In the genomic region with DNA sequence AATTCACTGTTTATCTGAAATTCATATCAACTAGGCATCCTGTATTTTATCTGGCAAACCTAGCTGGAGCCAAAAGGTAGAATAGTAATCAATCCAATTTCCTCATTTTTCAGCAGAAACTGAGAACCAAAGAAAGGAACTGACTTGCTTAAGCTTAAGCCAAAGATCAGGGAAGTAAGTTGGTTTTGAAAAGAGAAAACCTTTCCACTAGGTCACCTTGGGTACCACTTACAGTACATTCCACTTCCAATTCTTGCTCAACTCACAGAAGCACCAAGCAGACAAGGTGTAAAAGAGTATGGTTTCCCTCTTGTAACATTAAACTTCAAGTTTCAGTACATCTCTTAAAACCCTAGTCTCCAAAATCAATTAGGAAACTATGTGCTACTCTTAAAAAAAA, we compare ENCODE assay signal across 12 cellular contexts.
A peak's percentile ranks its signal among the peaks of the same experiment; 100 is the strongest.
DNase-seq lines count a peak whose midpoint lies in the region; ATAC-seq, FAIRE-seq and TF ChIP-seq lines count a peak whose summit lies in the region.
"Had no signal": no experiment of that assay in that cellular context is flagged by ENCODE, and none has a peak within 500 bp of the region (broad histone marks: within the 10 kb centered on the region; RNA-seq: fewer than 3 reads in every experiment).

No MANE protein-coding gene starts in this region.

- H3K4me3 ChIP-seq in right cardiac atrium (ENCODE audit: low read length) (peak overlapping the region; percentile 88), right atrium auricular region (no peak overlapping the region), keratinocyte (ENCODE audit: control insufficient read depth in 2 of 3, extremely low read depth in 1 of 3, insufficient read depth in 2 of 3, low read depth in 1 of 3, low read length in 3 of 3) (no peak overlapping the region), upper lobe of right lung (peak overlapping the region; percentile 92), left lung (peak overlapping the region in 1 of 2 donors; percentile 91)

- no peak overlapping the region for H2AFZ ChIP-seq in keratinocyte (ENCODE audit: control insufficient read depth, low read length)

- H3K4me1 ChIP-seq in right cardiac atrium (ENCODE audit: control insufficient read depth, insufficient read depth, low read length), result no peaks in the 10 kb centered on the region
- peaks cover 0 to 23% of the 10 kb centered on the region in 2 donors for H3K4me1 ChIP-seq in right atrium auricular region
- H3K4me1 ChIP-seq in keratinocyte (ENCODE audit: control insufficient read depth, extremely low read depth, insufficient read depth, low read length), result peaks cover 9% of the 10 kb centered on the region
- H3K4me1 ChIP-seq in upper lobe of right lung, result peaks cover 19% of the 10 kb centered on the region
- H3K4me1 ChIP-seq in left lung, result peaks cover 6 to 20% of the 10 kb centered on the region in 2 donors

- no peak for FAIRE-seq in keratinocyte (lab: Jason Lieb, UNC)
- FAIRE-seq: small intestine had no signal

- CTCF ChIA-PET in activated B cell treated with CpG ODN at 0.5 μM for 24 hours (lab: Charles Lee), result interaction anchor here (0.9 kb wide), 1 partner anchor 79 kb away, joined by 5 read pairs; the partner anchor contains the start of gene ZFAND4

- peaks cover 26% of the 10 kb centered on the region for H3K36me3 Mint-ChIP-seq in activated B cell treated with CpG ODN at 0.5 μM for 24 hours (ENCODE audit: low read depth)

- ATAC-seq in right cardiac atrium (no peak), activated B cell treated with CpG ODN at 0.5 μM for 24 hours (ENCODE audit: low read depth) (no peak), upper lobe of right lung (no peak), GM18498 (IDR thresholded peaks at IDR 0.05; ENCODE audit: unreplicated experiment) (no peak), left lung (no peak)

- no peak overlapping the region for H3K9ac ChIP-seq in keratinocyte (ENCODE audit: control insufficient read depth, extremely low read depth, insufficient read depth, low read length)

- peak overlapping the region; percentile 3 for H3K27ac Mint-ChIP-seq in activated B cell treated with CpG ODN at 0.5 μM for 24 hours

- H3K9me3 ChIP-seq in right cardiac atrium (ENCODE audit: control insufficient read depth, low read length) (no peaks in the 10 kb centered on the region), right atrium auricular region (no peaks in the 10 kb centered on the region), keratinocyte (ENCODE audit: control insufficient read depth, low read depth, low read length) (no peaks in the 10 kb centered on the region), upper lobe of right lung (no peaks in the 10 kb centered on the region), left lung (no peaks in the 10 kb centered on the region)
- H3K9me3 ChIP-seq: tibial nerve had no signal

- intact Hi-C loops in right cardiac atrium (cut with DNase I), result loop anchor here in 1 of 4 donors (10.0 kb wide), 2 partner anchors 82 to 128 kb away; partner anchors contain the start of gene ZFAND4
- intact Hi-C loops in activated B cell treated with CpG ODN at 0.5 μM for 24 hours (cut with micrococcal nuclease), result loop anchor here (5.0 kb wide), 2 partner anchors 36 to 79 kb away; partner anchors contain the start of gene ZFAND4
- intact Hi-C loops in upper lobe of right lung (cut with DNase I), result no loop called here
- intact Hi-C loops in left lung (cut with DNase I), result no loop called here

- DNase-seq in right cardiac atrium (no peak), right atrium auricular region (ENCODE audit: low spot score) (no peak), activated B cell treated with CpG ODN at 0.5 μM for 24 hours (no peak), keratinocyte (ENCODE audit: low read depth, low spot score) (no peak), upper lobe of right lung (no peak), NCI-H526 treated with DMSO at 0.1 percent for 48 hours (lab: John Stamatoyannopoulos, UW) (no peak), left lung (no peak)
- DNase-seq: activated naive CD4-positive, alpha-beta T cell treated with anti-CD3 and anti-CD28 coated beads, Interleukin-2, amount 50 U/mL, for 16 hours; NK-92 treated with Interleukin-12 subunit alpha and Interleukin-12 subunit beta, amount 100 ng/mL, for 24 hours; small intestine had no signal

- TF ChIP-seq CTCF in right atrium auricular region (IDR thresholded peaks at IDR 0.05) (no peak), activated B cell treated with CpG ODN at 0.5 μM for 24 hours (IDR thresholded peaks at IDR 0.05) (no peak), keratinocyte (optimal IDR thresholded peaks at IDR 0.05 in 1 of 3, IDR thresholded peaks at IDR 0.05 in 1 of 3, conservative IDR thresholded peaks at IDR 0.05 in 1 of 3; ENCODE audit: extremely low read depth in 1 of 3, insufficient read depth in 2 of 3, low read length in 3 of 3) (no peak), upper lobe of right lung (IDR thresholded peaks at IDR 0.05) (no peak), left lung (IDR thresholded peaks at IDR 0.05) (no peak)

- H3K9me3 Mint-ChIP-seq in activated B cell treated with CpG ODN at 0.5 μM for 24 hours, result peaks cover 2% of the 10 kb centered on the region

- H3K79me2 ChIP-seq in keratinocyte (ENCODE audit: control insufficient read depth, insufficient read depth, low read length), result no peaks in the 10 kb centered on the region

- no peaks in the 10 kb centered on the region for H3K36me3 ChIP-seq in right atrium auricular region
- no peaks in the 10 kb centered on the region for H3K36me3 ChIP-seq in keratinocyte (ENCODE audit: control insufficient read depth in 2 of 2, extremely low read depth in 1 of 2, insufficient read depth in 2 of 2, low read length in 2 of 2)
- H3K36me3 ChIP-seq in upper lobe of right lung, result no peaks in the 10 kb centered on the region
- peaks cover 0 to 3% of the 10 kb centered on the region in 2 donors for H3K36me3 ChIP-seq in left lung

- H4K20me1 ChIP-seq in keratinocyte (ENCODE audit: control insufficient read depth, extremely low read depth, insufficient read depth, low read length), result no peaks in the 10 kb centered on the region

- no peaks in the 10 kb centered on the region for H3K27me3 ChIP-seq in right cardiac atrium (ENCODE audit: control insufficient read depth, insufficient read depth)
- H3K27me3 ChIP-seq in right atrium auricular region, result no peaks in the 10 kb centered on the region
- no peaks in the 10 kb centered on the region for H3K27me3 ChIP-seq in keratinocyte (ENCODE audit: control insufficient read depth, extremely low read depth, insufficient read depth, low read length)
- no peaks in the 10 kb centered on the region for H3K27me3 ChIP-seq in upper lobe of right lung
- H3K27me3 ChIP-seq in left lung, result no peaks in the 10 kb centered on the region
- H3K27me3 ChIP-seq: tibial nerve had no signal

- H3K9me1 ChIP-seq in keratinocyte (ENCODE audit: control insufficient read depth, extremely low read depth, insufficient read depth, low read length), result no peaks in the 10 kb centered on the region

- H3K27ac ChIP-seq in right cardiac atrium (ENCODE audit: low read length) (no peak overlapping the region), right atrium auricular region (no peak overlapping the region), keratinocyte (ENCODE audit: control insufficient read depth, insufficient read depth, low read length) (no peak overlapping the region), upper lobe of right lung (no peak overlapping the region), left lung (no peak overlapping the region)

- H3K4me2 ChIP-seq in keratinocyte (ENCODE audit: control insufficient read depth, extremely low read depth, insufficient read depth, low read depth, low read length), result peak overlapping the region; percentile 77

- H3K4me3 Mint-ChIP-seq in activated B cell treated with CpG ODN at 0.5 μM for 24 hours, result peak overlapping the region; percentile 86

- no peaks in the 10 kb centered on the region for H3K27me3 Mint-ChIP-seq in activated B cell treated with CpG ODN at 0.5 μM for 24 hours

- POLR2A ChIA-PET in activated B cell treated with CpG ODN at 0.5 μM for 24 hours (lab: Charles Lee), result interaction anchor here (0.8 to 3.1 kb wide), 2 partner anchors 12 to 15 kb away, joined by 3 to 24 read pairs; no protein-coding TSS in a partner anchor

- H3K4me1 Mint-ChIP-seq in activated B cell treated with CpG ODN at 0.5 μM for 24 hours, result peaks cover 42% of the 10 kb centered on the region

- dilution Hi-C loops in keratinocyte (cut with MboI; ENCODE audit: extremely low pct_ligation_motif_present, low sequenced_read_pairs), result no loop called here

Comparison
In these comparisons a context has a peak if more than half of its experiments do, and no peak if none do; other contexts are left out.
1. H3K4me3 ChIP-seq: peak in right cardiac atrium (single experiment) and upper lobe of right lung (single experiment); none in right atrium auricular region (0 of 2) and keratinocyte (0 of 3).